In the genomic region with DNA sequence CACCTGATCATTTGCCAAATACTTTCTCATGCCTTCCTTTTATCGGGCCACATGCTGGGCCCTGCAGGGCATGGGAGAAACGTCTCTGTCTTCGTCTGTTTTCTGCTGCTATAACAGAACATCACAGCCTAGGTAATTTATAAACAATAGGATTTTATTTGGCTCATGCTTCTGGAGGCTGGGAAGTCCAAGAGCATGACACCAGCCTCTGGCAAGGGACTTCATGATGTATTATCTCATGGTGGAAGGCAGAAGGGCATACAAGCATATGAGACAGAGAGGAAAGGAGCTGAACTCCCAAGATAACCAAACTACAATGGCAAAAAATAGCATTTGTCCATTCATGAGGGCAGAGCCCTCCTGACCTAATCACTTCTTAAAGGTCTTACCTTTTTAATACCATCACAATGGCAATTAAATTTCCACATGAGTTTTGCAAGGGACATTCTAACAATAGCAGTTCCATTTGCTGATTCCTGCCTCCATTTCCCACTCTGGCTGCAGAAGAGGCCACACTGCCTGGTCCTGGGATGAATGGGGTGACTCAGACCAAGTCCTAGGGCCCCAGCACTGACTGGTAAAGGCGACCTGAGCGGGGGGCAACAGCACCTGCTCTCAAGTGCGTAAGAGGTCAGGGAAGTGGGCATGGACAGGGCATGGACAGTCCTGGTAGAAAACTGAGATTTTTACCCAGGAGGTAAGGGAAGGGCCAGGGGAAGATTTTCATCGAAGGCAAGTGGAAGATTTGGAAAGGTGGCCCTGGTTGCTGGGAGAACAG, we compare ENCODE assay signal across 18 cellular contexts. TPM values are rescaled to one million over a fixed set of nuclear protein-coding genes. Genes with fewer than 3 reads are reported as not detected.
DNase-seq lines count a peak whose midpoint lies in the region; ATAC-seq, FAIRE-seq and TF ChIP-seq lines count a peak whose summit lies in the region.
"Had no signal": no experiment of that assay in that cellular context is flagged by ENCODE, and none has a peak within 500 bp of the region (broad histone marks: within the 10 kb centered on the region; RNA-seq: fewer than 3 reads in every experiment).

No MANE protein-coding gene starts in this region.

- H3K9ac ChIP-seq in kidney (ENCODE audit: low read length in 2 of 2) = no peak overlapping the region
- H3K9ac ChIP-seq: KMS-11 had no signal

- DNase-seq in activated naive CD4-positive, alpha-beta T cell (lab: John Stamatoyannopoulos, UW) = no peak
- peak; percentile 71 for DNase-seq in RWPE2 (ENCODE audit: low spot score)
- DNase-seq in kidney = peak; percentile 35
- DNase-seq in vagina (ENCODE audit: extremely low spot score in 2 of 2) = peak; percentile 34 to 60
- no peak for DNase-seq in NCI-H1417 treated with DMSO at 0.1 percent for 48 hours (lab: John Stamatoyannopoulos, UW)
- no peak for DNase-seq in iPS-NIHi11 (ENCODE audit: low spot score)
- DNase-seq: AML-193; CD8-positive, alpha-beta memory T cell; NCI-H1092; NCI-H1694; NCI-H2107; NCI-H69; PC-3 had no signal

- peaks cover 65% of the 10 kb centered on the region for H3K4me1 Mint-ChIP-seq in activated naive CD4-positive, alpha-beta T cell treated with anti-CD3 and anti-CD28 coated beads, Interleukin-2, amount 50 U/mL, for 24 hours

- H3K36me3 ChIP-seq in RWPE2 (ENCODE audit: low read depth) = no peaks in the 10 kb centered on the region
- H3K36me3 ChIP-seq in kidney (ENCODE audit: control insufficient read depth in 1 of 2, insufficient read depth in 2 of 2, low read length in 2 of 2) = no peaks in the 10 kb centered on the region
- H3K36me3 ChIP-seq in vagina = no peaks in the 10 kb centered on the region

- H3K4me3 Mint-ChIP-seq in activated naive CD4-positive, alpha-beta T cell treated with anti-CD3 and anti-CD28 coated beads, Interleukin-2, amount 50 U/mL, for 24 hours = peak overlapping the region; percentile 28

- H3K4me3 ChIP-seq in RWPE2 (ENCODE audit: severe bottlenecking) (no peak overlapping the region), kidney (ENCODE audit: low read length in 2 of 2) (no peak overlapping the region), vagina (no peak overlapping the region)

- intact Hi-C loops in kidney (cut with DNase I) (no loop called here), vagina (cut with DNase I) (no loop called here)

- no peak for TF ChIP-seq POLR2A in vagina (IDR thresholded peaks at IDR 0.05)

- peaks cover 16% of the 10 kb centered on the region for H3K36me3 Mint-ChIP-seq in activated naive CD4-positive, alpha-beta T cell treated with anti-CD3 and anti-CD28 coated beads, Interleukin-2, amount 50 U/mL, for 24 hours

- H3K4me1 ChIP-seq in RWPE2 (ENCODE audit: insufficient read depth, poor library complexity, severe bottlenecking) = peaks cover 33% of the 10 kb centered on the region
- peaks cover 0 to 3% of the 10 kb centered on the region in 2 donors for H3K4me1 ChIP-seq in kidney (ENCODE audit: control insufficient read depth in 1 of 2, insufficient read depth in 1 of 2, low read depth in 1 of 2, low read length in 2 of 2)
- H3K4me1 ChIP-seq in vagina = peaks cover 30% of the 10 kb centered on the region

- no peaks in the 10 kb centered on the region for H3K27me3 ChIP-seq in RWPE2 (ENCODE audit: insufficient read depth, poor library complexity, severe bottlenecking)
- H3K27me3 ChIP-seq in vagina = no peaks in the 10 kb centered on the region

- H3K9me3 ChIP-seq in RWPE2 (ENCODE audit: severe bottlenecking) (peaks cover 5% of the 10 kb centered on the region), kidney (ENCODE audit: control insufficient read depth in 1 of 2, low read length in 2 of 2) (peaks cover 3 to 5% of the 10 kb centered on the region in 2 donors), vagina (no peaks in the 10 kb centered on the region)

- no peaks in the 10 kb centered on the region for H3K9me3 Mint-ChIP-seq in activated naive CD4-positive, alpha-beta T cell treated with anti-CD3 and anti-CD28 coated beads, Interleukin-2, amount 50 U/mL, for 24 hours

- no peak for ATAC-seq in RWPE2 (ENCODE audit: low read depth)
- ATAC-seq: PC-3 had no signal

- H3K27me3 Mint-ChIP-seq in activated naive CD4-positive, alpha-beta T cell treated with anti-CD3 and anti-CD28 coated beads, Interleukin-2, amount 50 U/mL, for 24 hours = no peaks in the 10 kb centered on the region

- no peak for FAIRE-seq in kidney (lab: Jason Lieb, UNC)
- FAIRE-seq: H54 had no signal

- H3K27ac Mint-ChIP-seq in activated naive CD4-positive, alpha-beta T cell treated with anti-CD3 and anti-CD28 coated beads, Interleukin-2, amount 50 U/mL, for 24 hours = no peak overlapping the region

- H3K27ac ChIP-seq in RWPE2 (ENCODE audit: poor library complexity, severe bottlenecking) (no peak overlapping the region), kidney (ENCODE audit: low read depth in 2 of 2, low read length in 2 of 2) (no peak overlapping the region), vagina (no peak overlapping the region)
- H3K27ac ChIP-seq: KMS-11 had no signal

- TF ChIP-seq CTCF in RWPE2 (IDR thresholded peaks at IDR 0.05; ENCODE audit: poor library complexity, severe bottlenecking) (no peak), kidney (IDR thresholded peaks at IDR 0.05; ENCODE audit: borderline replicate concordance, extremely low read depth, insufficient read depth) (no peak), vagina (IDR thresholded peaks at IDR 0.05) (no peak)

RNA-seq across cellular contexts. Expression of gene ZBP1, which starts 5.1 kb away (rescaled TPM):
- total RNA-seq in kidney (3.7 TPM), vagina (0.74 TPM)
- polyA plus RNA-seq in kidney (ENCODE audit: insufficient read depth, low read depth, low replicate concordance) = not detected
- total RNA-seq: A673, MCF 10A, PC-3 had no signal

Comparison
In these comparisons a context has a peak if more than half of its experiments do, and no peak if none do; other contexts are left out.
1. DNase-seq: peak in RWPE2 (single experiment), kidney (single experiment) and vagina (2 of 2); none in activated naive CD4-positive, alpha-beta T cell (0 of 4), NCI-H1417 treated with DMSO at 0.1 percent for 48 hours (single experiment) and iPS-NIHi11 (single experiment).